Comparison of ENCODE assay signal across 8 cellular contexts in the genomic region with DNA sequence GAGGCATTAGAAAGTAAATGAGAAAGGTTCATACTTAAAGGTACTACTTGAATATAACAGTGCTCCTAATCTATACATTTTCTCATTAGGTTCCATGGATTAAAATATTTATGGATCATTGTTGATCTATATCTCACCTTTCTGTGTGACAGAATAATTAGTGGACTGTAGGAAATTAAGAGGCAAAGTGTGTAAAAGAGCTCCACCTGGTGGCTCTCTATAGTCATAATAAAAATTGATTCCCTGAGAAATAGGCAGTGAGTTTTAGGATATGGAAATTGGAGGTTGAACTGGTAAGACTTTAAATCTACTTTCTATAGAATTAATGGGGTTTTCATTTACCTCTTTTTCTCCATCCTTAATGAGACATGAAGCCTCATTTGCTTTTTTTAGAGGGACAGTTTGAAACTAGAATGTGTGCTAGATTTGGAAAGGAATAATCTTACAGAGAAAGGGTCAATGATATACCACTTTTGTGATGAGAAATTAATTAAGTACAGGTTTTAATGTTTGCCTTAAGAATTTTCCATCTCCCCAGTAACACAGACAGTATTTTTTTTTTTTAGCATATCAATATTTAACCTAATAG. TPM values are rescaled to one million over a fixed set of nuclear protein-coding genes. Genes with fewer than 3 reads are reported as not detected.
DNase-seq lines count a peak whose midpoint lies in the region; ATAC-seq and TF ChIP-seq lines count a peak whose summit lies in the region.

No MANE protein-coding gene starts in this region.

- intact Hi-C loops in activated CD4-positive, alpha-beta memory T cell treated with anti-CD3 and anti-CD28 coated beads for 36 hours (cut with micrococcal nuclease), result loop anchor here (1.0 kb wide), 2 partner anchors 17 to 309 kb away; a partner anchor contains a TSS

- TF ChIP-seq CTCF in AG10803 (conservative IDR thresholded peaks at IDR 0.05; ENCODE audit: low read length) (peak; percentile 73), GM12865 (IDR thresholded peaks at IDR 0.05; ENCODE audit: insufficient read depth, low read depth, low read length, missing control alignments) (peak; percentile 47)

- peak; percentile 48 for TF ChIP-seq RAD21 in Ishikawa (IDR thresholded peaks at IDR 0.05; ENCODE audit: low read depth)

- no peak for TF ChIP-seq EP300 in Ishikawa (IDR thresholded peaks at IDR 0.05; ENCODE audit: borderline replicate concordance)

- POLR2A ChIA-PET in activated CD4-positive, alpha-beta memory T cell treated with anti-CD3 and anti-CD28 coated beads for 36 hours (lab: Charles Lee), result no interaction called here

- H3K27ac Mint-ChIP-seq in activated CD4-positive, alpha-beta memory T cell treated with anti-CD3 and anti-CD28 coated beads for 36 hours, result peak overlapping the region; percentile 6

- ATAC-seq in GM21825 (IDR thresholded peaks at IDR 0.05; ENCODE audit: unreplicated experiment), result no peak

- DNase-seq in AG10803 (ENCODE audit: low read depth) (no peak), GM12865 (ENCODE audit: low read depth) (peak; percentile 14), kidney tubule cell (ENCODE audit: low spot score) (peak; percentile 36), GM19238 (ENCODE audit: insufficient read length, low spot score) (no peak)
- DNase-seq in activated CD4-positive, alpha-beta memory T cell treated with anti-CD3 and anti-CD28 coated beads for 36 hours, result no peak
- DNase-seq in activated effector memory CD4-positive, alpha-beta T cell treated with Interleukin-2 at 50 U/mL for 16 hours, result no peak

- H3K27me3 Mint-ChIP-seq in activated CD4-positive, alpha-beta memory T cell treated with anti-CD3 and anti-CD28 coated beads for 36 hours, result no peaks in the 10 kb centered on the region

- H3K4me3 ChIP-seq in AG10803 (ENCODE audit: low read length), result no peak overlapping the region
- H3K4me3 ChIP-seq in GM12865 (ENCODE audit: low read depth, low read length), result no peak overlapping the region

- H3K4me3 Mint-ChIP-seq in activated CD4-positive, alpha-beta memory T cell treated with anti-CD3 and anti-CD28 coated beads for 36 hours, result no peak overlapping the region

- H3K9me3 Mint-ChIP-seq in activated CD4-positive, alpha-beta memory T cell treated with anti-CD3 and anti-CD28 coated beads for 36 hours, result no peaks in the 10 kb centered on the region

- CTCF ChIA-PET in activated CD4-positive, alpha-beta memory T cell treated with anti-CD3 and anti-CD28 coated beads for 36 hours (lab: Charles Lee), result interaction anchor here (0.6 to 3.2 kb wide), 10 partner anchors 9 to 367 kb away, joined by 3 to 35 read pairs (median 4); a partner anchor contains a TSS

- H3K36me3 Mint-ChIP-seq in activated CD4-positive, alpha-beta memory T cell treated with anti-CD3 and anti-CD28 coated beads for 36 hours, result peaks cover 33% of the 10 kb centered on the region

- no peaks in the 10 kb centered on the region for H3K4me1 Mint-ChIP-seq in activated CD4-positive, alpha-beta memory T cell treated with anti-CD3 and anti-CD28 coated beads for 36 hours (ENCODE audit: low read depth)

TF ChIP-seq in Ishikawa, 13 proteins besides CTCF, POLR2A, EP300 and RAD21:
- TF ChIP-seq FOXM1 (IDR thresholded peaks at IDR 0.05; ENCODE audit: borderline replicate concordance, low read depth) (no peak), TCF12 (IDR thresholded peaks at IDR 0.05; ENCODE audit: low read depth) (no peak), NFIC (IDR thresholded peaks at IDR 0.05) (no peak), CEBPB (IDR thresholded peaks at IDR 0.05) (no peak), CREB1 (IDR thresholded peaks at IDR 0.05; ENCODE audit: low read depth) (no peak), ZBTB7A (IDR thresholded peaks at IDR 0.05; ENCODE audit: low read depth) (no peak), EGR1 (IDR thresholded peaks at IDR 0.05) (no peak), YY1 (IDR thresholded peaks at IDR 0.05; ENCODE audit: low read depth) (no peak), TEAD4 (IDR thresholded peaks at IDR 0.05) (no peak), TAF1 (IDR thresholded peaks at IDR 0.05; ENCODE audit: low read depth) (no peak)
- TF ChIP-seq, protein P1, sequence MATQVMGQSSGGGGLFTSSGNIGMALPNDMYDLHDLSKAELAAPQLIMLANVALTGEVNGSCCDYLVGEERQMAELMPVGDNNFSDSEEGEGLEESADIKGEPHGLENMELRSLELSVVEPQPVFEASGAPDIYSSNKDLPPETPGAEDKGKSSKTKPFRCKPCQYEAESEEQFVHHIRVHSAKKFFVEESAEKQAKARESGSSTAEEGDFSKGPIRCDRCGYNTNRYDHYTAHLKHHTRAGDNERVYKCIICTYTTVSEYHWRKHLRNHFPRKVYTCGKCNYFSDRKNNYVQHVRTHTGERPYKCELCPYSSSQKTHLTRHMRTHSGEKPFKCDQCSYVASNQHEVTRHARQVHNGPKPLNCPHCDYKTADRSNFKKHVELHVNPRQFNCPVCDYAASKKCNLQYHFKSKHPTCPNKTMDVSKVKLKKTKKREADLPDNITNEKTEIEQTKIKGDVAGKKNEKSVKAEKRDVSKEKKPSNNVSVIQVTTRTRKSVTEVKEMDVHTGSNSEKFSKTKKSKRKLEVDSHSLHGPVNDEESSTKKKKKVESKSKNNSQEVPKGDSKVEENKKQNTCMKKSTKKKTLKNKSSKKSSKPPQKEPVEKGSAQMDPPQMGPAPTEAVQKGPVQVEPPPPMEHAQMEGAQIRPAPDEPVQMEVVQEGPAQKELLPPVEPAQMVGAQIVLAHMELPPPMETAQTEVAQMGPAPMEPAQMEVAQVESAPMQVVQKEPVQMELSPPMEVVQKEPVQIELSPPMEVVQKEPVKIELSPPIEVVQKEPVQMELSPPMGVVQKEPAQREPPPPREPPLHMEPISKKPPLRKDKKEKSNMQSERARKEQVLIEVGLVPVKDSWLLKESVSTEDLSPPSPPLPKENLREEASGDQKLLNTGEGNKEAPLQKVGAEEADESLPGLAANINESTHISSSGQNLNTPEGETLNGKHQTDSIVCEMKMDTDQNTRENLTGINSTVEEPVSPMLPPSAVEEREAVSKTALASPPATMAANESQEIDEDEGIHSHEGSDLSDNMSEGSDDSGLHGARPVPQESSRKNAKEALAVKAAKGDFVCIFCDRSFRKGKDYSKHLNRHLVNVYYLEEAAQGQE (IDR thresholded peaks at IDR 0.05; ENCODE audit: low read depth), result no peak
- TF ChIP-seq, protein P2, sequence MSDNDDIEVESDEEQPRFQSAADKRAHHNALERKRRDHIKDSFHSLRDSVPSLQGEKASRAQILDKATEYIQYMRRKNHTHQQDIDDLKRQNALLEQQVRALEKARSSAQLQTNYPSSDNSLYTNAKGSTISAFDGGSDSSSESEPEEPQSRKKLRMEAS (IDR thresholded peaks at IDR 0.05), result no peak
- TF ChIP-seq, protein P3, sequence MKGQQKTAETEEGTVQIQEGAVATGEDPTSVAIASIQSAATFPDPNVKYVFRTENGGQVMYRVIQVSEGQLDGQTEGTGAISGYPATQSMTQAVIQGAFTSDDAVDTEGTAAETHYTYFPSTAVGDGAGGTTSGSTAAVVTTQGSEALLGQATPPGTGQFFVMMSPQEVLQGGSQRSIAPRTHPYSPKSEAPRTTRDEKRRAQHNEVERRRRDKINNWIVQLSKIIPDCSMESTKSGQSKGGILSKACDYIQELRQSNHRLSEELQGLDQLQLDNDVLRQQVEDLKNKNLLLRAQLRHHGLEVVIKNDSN (IDR thresholded peaks at IDR 0.05), result no peak
TF ChIP-seq in Ishikawa: peak in this region for 0.

RNA-seq across cellular contexts. Expression of a gene that starts 11.8 kb away (rescaled TPM):
- 10 to 100 TPM; 28.4 to 29.0 TPM for total RNA-seq in activated CD4-positive, alpha-beta memory T cell treated with anti-CD3 and anti-CD28 coated beads for 36 hours

RNA-seq across cellular contexts. Expression of a gene that starts 17.2 kb away (rescaled TPM):
- 100 to 1,000 TPM; 135 to 140 TPM for total RNA-seq in activated CD4-positive, alpha-beta memory T cell treated with anti-CD3 and anti-CD28 coated beads for 36 hours

Comparison
In these comparisons a context has a peak if more than half of its experiments do, and no peak if none do; other contexts are left out.
1. DNase-seq: peak in GM12865 (single experiment) and kidney tubule cell (single experiment); none in AG10803 (single experiment), activated CD4-positive, alpha-beta memory T cell treated with anti-CD3 and anti-CD28 coated beads for 36 hours (single experiment), activated effector memory CD4-positive, alpha-beta T cell treated with Interleukin-2 at 50 U/mL for 16 hours (single experiment) and GM19238 (single experiment).